ENCODE assay signal across 11 cellular contexts in the genomic region with DNA sequence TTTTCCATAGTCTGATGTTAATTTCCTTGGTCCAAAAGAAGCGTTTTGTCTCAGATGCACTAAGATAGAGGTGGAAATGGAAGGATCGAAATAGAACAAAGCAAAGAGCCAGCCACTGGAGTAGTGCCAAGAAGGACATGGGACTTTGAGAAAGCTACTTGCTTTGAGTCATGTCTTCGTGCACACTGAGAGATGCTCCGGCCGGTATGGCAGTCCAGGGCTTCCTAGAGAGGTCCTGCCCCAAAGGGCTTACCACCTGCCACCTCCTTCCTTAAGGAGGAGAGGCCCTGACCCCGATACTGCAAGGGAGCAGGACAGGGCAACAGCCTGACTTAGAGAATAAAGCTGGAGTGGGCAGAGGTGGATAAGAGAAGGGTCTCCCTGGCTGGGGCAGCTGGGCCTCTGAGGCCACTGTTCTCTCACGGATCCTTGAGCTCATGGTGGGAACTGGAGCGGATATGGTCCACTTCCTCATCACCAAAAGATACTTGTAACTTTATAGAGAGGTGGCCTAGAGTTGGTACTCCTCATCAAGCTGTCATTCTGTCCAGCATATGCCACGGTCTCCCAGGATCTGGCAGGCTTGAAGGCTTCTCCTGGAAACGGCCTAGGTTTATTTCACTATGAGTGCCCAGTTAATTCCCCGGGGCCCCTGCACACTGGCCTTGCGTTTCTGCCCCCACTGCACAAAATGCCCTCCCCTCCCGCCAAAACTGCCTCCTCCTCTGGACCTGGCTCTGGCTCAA. TPM values are rescaled to one million over a fixed set of nuclear protein-coding genes. Genes with fewer than 3 reads are reported as not detected.
DNase-seq lines count a peak whose midpoint lies in the region; ATAC-seq, FAIRE-seq and TF ChIP-seq lines count a peak whose summit lies in the region.
"Had no signal": no experiment of that assay in that cellular context is flagged by ENCODE, and none has a peak within 500 bp of the region (broad histone marks: within the 10 kb centered on the region; RNA-seq: fewer than 3 reads in every experiment).

No MANE protein-coding gene starts in this region.

- DNase-seq in CD1c-positive myeloid dendritic cell (ENCODE audit: extremely low spot score) (peak; percentile 32), RWPE2 (ENCODE audit: low spot score) (no peak), esophagus muscularis mucosa (ENCODE audit: extremely low spot score) (no peak), pancreas (no peak), H4 (ENCODE audit: low spot score) (no peak)
- DNase-seq in stimulated activated naive CD4-positive, alpha-beta T cell (lab: John Stamatoyannopoulos, UW) = no peak
- DNase-seq in stimulated activated CD4-positive, alpha-beta T cell treated with anti-CD3 and anti-CD28 coated beads, Interleukin-4, amount 100 ng/mL, for 24 hours = no peak
- DNase-seq: activated T-cell treated with anti-CD3 and anti-CD28 coated beads, Interleukin-2, amount 50 U/mL, for 4 hours; Calu3; NCI-H526 treated with DMSO at 0.1 percent for 48 hours had no signal

- ATAC-seq in RWPE2 (ENCODE audit: low read depth) = 0 out of 3 replicates have a peak, but pooled peaks have one; percentile 12
- ATAC-seq in pancreas = peak in 3 of 4 donors; percentile 37 to 48 (median 46)
- no peak for ATAC-seq in GM21515 (IDR thresholded peaks at IDR 0.05; ENCODE audit: unreplicated experiment)
- ATAC-seq: activated T-cell treated with anti-CD3 and anti-CD28 coated beads, Interleukin-2, amount 50 U/mL, for 4 hours had no signal

- TF ChIP-seq CTCF in RWPE2 (IDR thresholded peaks at IDR 0.05; ENCODE audit: poor library complexity, severe bottlenecking) (no peak), esophagus muscularis mucosa (IDR thresholded peaks at IDR 0.05) (no peak), pancreas (IDR thresholded peaks at IDR 0.05) (no peak)

- WGBS in esophagus muscularis mucosa = 25% methylated on average over 12 of the region's 13 CpGs
- 59 to 62% methylated on average over 13 of the region's 13 CpGs for WGBS in pancreas, 2 donors

- no peaks in the 10 kb centered on the region for H3K9me3 ChIP-seq in RWPE2 (ENCODE audit: severe bottlenecking)
- no peaks in the 10 kb centered on the region for H3K9me3 ChIP-seq in esophagus muscularis mucosa
- no peaks in the 10 kb centered on the region for H3K9me3 ChIP-seq in pancreas

- H3K4me3 ChIP-seq in RWPE2 (ENCODE audit: severe bottlenecking) (no peak overlapping the region), esophagus muscularis mucosa (no peak overlapping the region), pancreas (no peak overlapping the region)

- intact Hi-C loops in esophagus muscularis mucosa (cut with DNase I) = no loop called here
- intact Hi-C loops in pancreas (cut with DNase I) = no loop called here

- no peaks in the 10 kb centered on the region for H3K4me1 ChIP-seq in RWPE2 (ENCODE audit: insufficient read depth, poor library complexity, severe bottlenecking)
- peaks cover 29 to 39% (median 34%) of the 10 kb centered on the region in 4 donors for H3K4me1 ChIP-seq in esophagus muscularis mucosa
- H3K4me1 ChIP-seq in pancreas = peaks cover 3 to 12% (median 5%) of the 10 kb centered on the region in 3 donors

- H3K27me3 ChIP-seq in RWPE2 (ENCODE audit: insufficient read depth, poor library complexity, severe bottlenecking) (no peaks in the 10 kb centered on the region), esophagus muscularis mucosa (no peaks in the 10 kb centered on the region), pancreas (no peaks in the 10 kb centered on the region)

- TF ChIP-seq POLR2A in esophagus muscularis mucosa (IDR thresholded peaks at IDR 0.05; ENCODE audit: low read depth) = no peak

- H3K36me3 ChIP-seq in RWPE2 (ENCODE audit: low read depth) (no peaks in the 10 kb centered on the region), esophagus muscularis mucosa (no peaks in the 10 kb centered on the region), pancreas (no peaks in the 10 kb centered on the region)

- TF ChIP-seq EP300 in esophagus muscularis mucosa (IDR thresholded peaks at IDR 0.05) = no peak

- no peak for FAIRE-seq in pancreas (lab: Jason Lieb, UNC)

- H3K27ac ChIP-seq in RWPE2 (ENCODE audit: poor library complexity, severe bottlenecking) (no peak overlapping the region), esophagus muscularis mucosa (replicated peaks in 1 of 4) (peak overlapping the region; percentile 34 to 71 (median 50)), pancreas (no peak overlapping the region)

RNA-seq across cellular contexts. Expression of a gene that starts 57.4 kb away (rescaled TPM):
- total RNA-seq in esophagus muscularis mucosa = 100 to 1,000 TPM; 114 to 180 (median 145) TPM
- total RNA-seq in pancreas = 10 to 100 TPM; 28.3 to 58.0 (median 34.7) TPM
- 1 to 10 TPM; 8.8 TPM for polyA plus RNA-seq in pancreas
- 5.2 and 12.2 TPM in 2 replicates for total RNA-seq in H4 (2014; rRNA removed; shearing (Covaris generic))

Comparison
In these comparisons a context has a peak if more than half of its experiments do, and no peak if none do; other contexts are left out.
1. H3K27ac ChIP-seq: peak in esophagus muscularis mucosa (4 of 4); none in RWPE2 (single experiment) and pancreas (0 of 4).